Comparison of ENCODE assay signal across 27 cellular contexts in genomic region chr5:143682788-143683419, GRCh38.
DNase-seq lines count a peak whose midpoint lies in the region; ATAC-seq and TF ChIP-seq lines count a peak whose summit lies in the region.
"Had no signal": no experiment of that assay in that cellular context is flagged by ENCODE, and none has a peak within 500 bp of the region (broad histone marks: within the 10 kb centered on the region; RNA-seq: fewer than 3 reads in every experiment).

No MANE protein-coding gene starts in this region.

- DNase-seq in AG10803 (ENCODE audit: low read depth) (peak; percentile 51), DMS53 treated with DMSO at 0.1 percent for 48 hours (lab: John Stamatoyannopoulos, UW; ENCODE audit: unreplicated experiment) (peak; percentile 64), NCI-H69 (lab: John Stamatoyannopoulos, UW) (peak; percentile 44), heart right ventricle (no peak), glomerular visceral epithelial cell (ENCODE audit: extremely low spot score) (no peak), NOMO-1 treated with dmso at 0.1 percent for 144 hours (lab: John Stamatoyannopoulos, UW; ENCODE audit: unreplicated experiment) (no peak)
- DNase-seq: activated CD4-positive, alpha-beta T cell treated with anti-CD3 and anti-CD28 coated beads for 48 hours; activated T-cell treated with anti-CD3 and anti-CD28 coated beads, Interleukin-2, amount 50 U/mL, for 4 hours; CD4-positive, CD25-positive, alpha-beta regulatory T cell; DMS153; effector CD8-positive, alpha-beta T cell; erythroblast; gastrocnemius medialis; Karpas-422; MV-4-11; NCI-H1930; NCI-H345; RPMI8226; sigmoid colon; tibial artery had no signal

- intact Hi-C loops in heart right ventricle (cut with DNase I): loop anchor here in 2 of 10 donors (5.0 to 10.0 kb wide), 2 partner anchors 278 to 281 kb away; partner anchors contain the start of gene NR3C1 (in 2 of the 2)

- TF ChIP-seq CTCF in AG10803 (conservative IDR thresholded peaks at IDR 0.05; ENCODE audit: low read length): no peak
- TF ChIP-seq CTCF in heart right ventricle (IDR thresholded peaks at IDR 0.05): no peak

- 69 to 70% methylated on average over 4 of the region's 4 CpGs for WGBS in heart right ventricle, 2 donors

- ATAC-seq in heart right ventricle (peak in 5 of 8 donors; percentile 37 to 62 (median 41)), GM19035 (IDR thresholded peaks at IDR 0.05; ENCODE audit: unreplicated experiment) (no peak)
- ATAC-seq in activated CD4-positive, CD25-positive, alpha-beta regulatory T cell treated with anti-CD3 and anti-CD28 coated beads, Interleukin-2, amount 50 U/mL, for 24 hours: no peak
- ATAC-seq: activated T-cell treated with anti-CD3 and anti-CD28 coated beads, Interleukin-2, amount 50 U/mL, for 4 hours; gastrocnemius medialis; HCT116; natural killer cell treated with Interleukin-12 subunit alpha and Interleukin-12 subunit beta and Interleukin-15 and Interleukin-18, amount 100 ng/mL, for 72 hours had no signal

- peak overlapping the region in 5 of 10 donors; percentile 11 to 69 (median 61) for H3K27ac ChIP-seq in heart right ventricle
- H3K27ac ChIP-seq: brain microvascular endothelial cell, gastrocnemius medialis, parathyroid adenoma, sigmoid colon, SK-N-MC, tibial artery had no signal

- H3K36me3 ChIP-seq in heart right ventricle: no peaks in the 10 kb centered on the region
- H3K36me3 ChIP-seq: brain microvascular endothelial cell, gastrocnemius medialis, sigmoid colon, tibial artery had no signal

- H3K4me3 ChIP-seq in AG10803 (ENCODE audit: low read length) (no peak overlapping the region), heart right ventricle (no peak overlapping the region)
- H3K4me3 ChIP-seq: gastrocnemius medialis, sigmoid colon, SK-N-MC, tibial artery had no signal

- peaks cover 0 to 24% (median 10%) of the 10 kb centered on the region in 9 donors for H3K4me1 ChIP-seq in heart right ventricle
- H3K4me1 ChIP-seq: tibial artery had no signal

- H3K9me3 ChIP-seq in heart right ventricle: no peaks in the 10 kb centered on the region
- H3K9me3 ChIP-seq: gastrocnemius medialis, sigmoid colon, tibial artery had no signal

- H3K27me3 ChIP-seq in heart right ventricle: no peaks in the 10 kb centered on the region
- H3K27me3 ChIP-seq: brain microvascular endothelial cell, gastrocnemius medialis, sigmoid colon, tibial artery had no signal

Comparison
In these comparisons a context has a peak if more than half of its experiments do, and no peak if none do; other contexts are left out.
1. DNase-seq: peak in AG10803 (single experiment), DMS53 treated with DMSO at 0.1 percent for 48 hours (single experiment) and NCI-H69 (single experiment); none in heart right ventricle (0 of 2), glomerular visceral epithelial cell (single experiment) and NOMO-1 treated with dmso at 0.1 percent for 144 hours (single experiment).
2. ATAC-seq: peak in heart right ventricle (5 of 8); none in GM19035 (single experiment) and activated CD4-positive, CD25-positive, alpha-beta regulatory T cell treated with anti-CD3 and anti-CD28 coated beads, Interleukin-2, amount 50 U/mL, for 24 hours (0 of 2).